In genomic region chr14:34615507-34615906, GRCh38 we compare ENCODE assay signal across 14 cellular contexts. TPM values are rescaled to one million over a fixed set of nuclear protein-coding genes. Genes with fewer than 3 reads are reported as not detected.
DNase-seq lines count a peak whose midpoint lies in the region; ATAC-seq, FAIRE-seq and TF ChIP-seq lines count a peak whose summit lies in the region.
"Had no signal": no experiment of that assay in that cellular context is flagged by ENCODE, and none has a peak within 500 bp of the region (broad histone marks: within the 10 kb centered on the region; RNA-seq: fewer than 3 reads in every experiment).

No MANE protein-coding gene starts in this region.

- POLR2A ChIA-PET in CD4-positive, alpha-beta memory T cell (lab: Charles Lee; ENCODE audit: partially characterized antibody) = interaction anchor here (0.6 to 2.3 kb wide), 2 partner anchors 15 to 40 kb away, joined by 3 to 5 read pairs; no protein-coding TSS in a partner anchor

- no peak for ATAC-seq in HG03565 (IDR thresholded peaks at IDR 0.05; ENCODE audit: unreplicated experiment)
- ATAC-seq: A549 had no signal

- H3K4me3 ChIP-seq in CD4-positive, alpha-beta memory T cell (ENCODE audit: low read length in 2 of 2) = no peak overlapping the region
- H3K4me3 ChIP-seq in kidney (ENCODE audit: low read length in 2 of 2) = no peak overlapping the region
- H3K4me3 ChIP-seq: A549, SJCRH30 had no signal

- no peaks in the 10 kb centered on the region for H3K27me3 ChIP-seq in CD4-positive, alpha-beta memory T cell (ENCODE audit: insufficient read depth, low read length)
- H3K27me3 ChIP-seq: SJCRH30 had no signal

- H3K36me3 ChIP-seq in CD4-positive, alpha-beta memory T cell (ENCODE audit: insufficient read depth, low read length) = peaks cover 4% of the 10 kb centered on the region
- H3K36me3 ChIP-seq in kidney (ENCODE audit: control insufficient read depth in 1 of 2, insufficient read depth in 2 of 2, low read length in 2 of 2) = peaks cover 0 to 8% of the 10 kb centered on the region in 2 donors

- H3K4me3 Mint-ChIP-seq in CD4-positive, alpha-beta memory T cell = peak overlapping the region in 1 of 8 donors; percentile 24
- H3K4me3 Mint-ChIP-seq in type B pancreatic cell = no peak overlapping the region

- intact Hi-C loops in CD4-positive, alpha-beta memory T cell (cut with micrococcal nuclease) = no loop called here
- intact Hi-C loops in kidney (cut with DNase I) = no loop called here

- H3K4me1 Mint-ChIP-seq in CD4-positive, alpha-beta memory T cell = peaks cover 24 to 41% (median 33%) of the 10 kb centered on the region in 4 donors
- H3K4me1 Mint-ChIP-seq in type B pancreatic cell (ENCODE audit: unreplicated experiment) = no peaks in the 10 kb centered on the region

- FAIRE-seq in kidney (lab: Jason Lieb, UNC) = no peak
- FAIRE-seq: A549 had no signal

- H3K9me3 ChIP-seq in CD4-positive, alpha-beta memory T cell (ENCODE audit: control insufficient read depth in 1 of 2, low read length in 2 of 2) = no peaks in the 10 kb centered on the region
- H3K9me3 ChIP-seq in kidney (ENCODE audit: control insufficient read depth in 1 of 2, low read length in 2 of 2) = no peaks in the 10 kb centered on the region
- H3K9me3 ChIP-seq: A549, SJCRH30 had no signal

- CTCF ChIA-PET in CD4-positive, alpha-beta memory T cell (lab: Charles Lee; ENCODE audit: partially characterized antibody) = no interaction called here

- peaks cover 22 to 37% of the 10 kb centered on the region in 2 donors for H3K36me3 Mint-ChIP-seq in CD4-positive, alpha-beta memory T cell
- peaks cover 21% of the 10 kb centered on the region for H3K36me3 Mint-ChIP-seq in type B pancreatic cell

- no peaks in the 10 kb centered on the region for H3K27me3 Mint-ChIP-seq in CD4-positive, alpha-beta memory T cell
- H3K27me3 Mint-ChIP-seq in type B pancreatic cell = no peaks in the 10 kb centered on the region

- no peaks in the 10 kb centered on the region for H3K9me3 Mint-ChIP-seq in CD4-positive, alpha-beta memory T cell
- H3K9me3 Mint-ChIP-seq in type B pancreatic cell = no peaks in the 10 kb centered on the region

- no peak for TF ChIP-seq CTCF in kidney (IDR thresholded peaks at IDR 0.05; ENCODE audit: borderline replicate concordance, extremely low read depth, insufficient read depth)
- no peak for TF ChIP-seq CTCF in type B pancreatic cell (conservative IDR thresholded peaks at IDR 0.05)

- peak; percentile 12 for DNase-seq in activated effector memory CD4-positive, alpha-beta T cell treated with anti-CD3 and anti-CD28 coated beads, Interleukin-2, amount 50 U/mL, for 16 hours
- no peak for DNase-seq in activated effector memory CD4-positive, alpha-beta T cell treated with Interleukin-2 at 50 U/mL for 16 hours
- no peak for DNase-seq in CD4-positive, alpha-beta memory T cell
- DNase-seq in kidney (peak; percentile 11), type B pancreatic cell (ENCODE audit: extremely low spot score, unreplicated experiment) (peak; percentile 4), caudate nucleus (lab: John Stamatoyannopoulos, UW) (no peak)
- DNase-seq: DMS79 treated with DMSO at 0.1 percent for 48 hours, KBM-7, NCI-H1694 treated with DMSO at 0.1 percent for 48 hours, NCI-H2107, NCI-H510A treated with DMSO at 0.1 percent for 48 hours, SJCRH30 had no signal

- H3K27ac Mint-ChIP-seq in CD4-positive, alpha-beta memory T cell = peak overlapping the region in 5 of 7 donors; percentile 46 to 82 (median 64)
- no peak overlapping the region for H3K27ac Mint-ChIP-seq in type B pancreatic cell

- no peak overlapping the region for H3K9ac ChIP-seq in kidney (ENCODE audit: low read length in 2 of 2)

- H3K27ac ChIP-seq in CD4-positive, alpha-beta memory T cell (ENCODE audit: low read depth, low read length) = no peak overlapping the region
- H3K27ac ChIP-seq in kidney (ENCODE audit: low read depth in 2 of 2, low read length in 2 of 2) (no peak overlapping the region), caudate nucleus (ENCODE audit: low read depth, low read length) (no peak overlapping the region)
- H3K27ac ChIP-seq: A549, SJCRH30 had no signal

- peaks cover 27% of the 10 kb centered on the region for H3K4me1 ChIP-seq in CD4-positive, alpha-beta memory T cell (ENCODE audit: insufficient read depth, low read length)
- H3K4me1 ChIP-seq in kidney (ENCODE audit: control insufficient read depth in 1 of 2, insufficient read depth in 1 of 2, low read depth in 1 of 2, low read length in 2 of 2) = no peaks in the 10 kb centered on the region
- H3K4me1 ChIP-seq: SJCRH30 had no signal

RNA-seq across cellular contexts. Expression of gene SNX6, which starts 14.4 kb away (rescaled TPM):
- 10 to 100 TPM; 81.0 to 82.6 TPM for total RNA-seq in CD4-positive, alpha-beta memory T cell
- 100 to 1,000 TPM; 145 to 212 TPM for polyA plus RNA-seq in CD4-positive, alpha-beta memory T cell
- total RNA-seq in kidney (83.2 TPM), type B pancreatic cell (ENCODE audit: low replicate concordance) (77.1 and 83.9 TPM in 2 replicates)
- 46.1 TPM for polyA plus RNA-seq in kidney (ENCODE audit: insufficient read depth, low read depth, low replicate concordance)

Comparison
In these comparisons a context has a peak if more than half of its experiments do, and no peak if none do; other contexts are left out.
1. DNase-seq: peak in activated effector memory CD4-positive, alpha-beta T cell treated with anti-CD3 and anti-CD28 coated beads, Interleukin-2, amount 50 U/mL, for 16 hours (single experiment), kidney (single experiment) and type B pancreatic cell (single experiment); none in activated effector memory CD4-positive, alpha-beta T cell treated with Interleukin-2 at 50 U/mL for 16 hours (single experiment), CD4-positive, alpha-beta memory T cell (0 of 5) and caudate nucleus (0 of 61).